Comparison of ENCODE assay signal across 1 cellular context in the genomic region with DNA sequence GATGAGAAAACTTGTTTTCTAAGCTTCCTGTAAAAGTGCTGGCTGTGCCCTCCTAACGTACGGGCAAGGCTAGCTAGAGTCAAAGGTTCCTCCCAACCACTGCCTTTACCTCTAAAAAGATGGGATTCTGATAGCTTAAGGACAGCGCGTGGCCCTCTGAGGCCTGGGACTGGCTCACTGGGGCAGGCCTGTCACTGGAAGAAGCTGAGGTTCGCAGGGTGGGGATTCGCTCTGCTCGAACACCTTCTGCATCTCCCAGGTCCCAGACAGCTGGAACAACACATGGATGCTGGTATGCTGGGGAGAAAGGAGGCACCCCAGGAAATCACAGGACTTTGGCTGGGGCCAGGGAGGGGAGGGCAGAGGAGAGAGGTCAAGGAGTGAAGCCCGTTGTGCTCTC.
TF ChIP-seq lines count a peak whose summit lies in the region.

No MANE protein-coding gene starts in this region.

TF ChIP-seq in GM12891, 5 proteins besides CTCF, POLR2A, EP300 and RAD21 (continued from another document):
- no peak for TF ChIP-seq POU2F2 (IDR thresholded peaks at IDR 0.05; ENCODE audit: low read depth, low read length)
